In genomic region chr15:81050259-81050658, GRCh38 we compare ENCODE assay signal across 31 cellular contexts.
"Had no signal": no experiment of that assay in that cellular context is flagged by ENCODE, and none has a peak within 500 bp of the region (broad histone marks: within the 10 kb centered on the region; RNA-seq: fewer than 3 reads in every experiment).

No MANE protein-coding gene starts in this region.

- H3K36me3 Mint-ChIP-seq: activated naive CD8-positive, alpha-beta T cell treated with anti-CD3 and anti-CD28 coated beads, Interleukin-2, amount 10 ng/mL, durations not matched to agents 7 days and 5 days had no signal

- H3K4me3 Mint-ChIP-seq: activated CD4-positive, alpha-beta memory T cell treated with anti-CD3 and anti-CD28 coated beads, Interleukin-2, amount 10 ng/mL, durations not matched to agents 7 days and 5 days; activated CD4-positive, alpha-beta T cell treated with anti-CD3 and anti-CD28 coated beads for 36 hours; activated CD4-positive, alpha-beta T cell treated with anti-CD3 and anti-CD28 coated beads, Interleukin-2, amount 10 ng/mL, durations not matched to agents 7 days and 5 days; activated CD8-positive, alpha-beta memory T cell treated with anti-CD3 and anti-CD28 coated beads, Interleukin-2, amount 10 ng/mL, durations not matched to agents 7 days and 5 days; activated CD8-positive, alpha-beta T cell treated with anti-CD3 and anti-CD28 coated beads, Interleukin-2, amount 10 ng/mL, durations not matched to agents 7 days and 5 days; activated naive CD4-positive, alpha-beta T cell treated with anti-CD3 and anti-CD28 coated beads, Interleukin-2, amount 50 U/mL, for 24 hours; activated naive CD8-positive, alpha-beta T cell; activated naive CD8-positive, alpha-beta T cell treated with anti-CD3 and anti-CD28 coated beads, Interleukin-2, amount 10 ng/mL, durations not matched to agents 7 days and 5 days; activated naive CD8-positive, alpha-beta T cell treated with anti-CD3 and anti-CD28 coated beads, Interleukin-2, amount 50 U/mL, for 24 hours; activated T-cell treated with anti-CD3 and anti-CD28 coated beads, Interleukin-2, amount 50 U/mL, for 24 hours; T-helper 1 cell treated with Interleukin-12 subunit alpha and Interleukin-12 subunit beta and Interleukin-4 antibody, amounts not matched to agents 30 μg/mL and 1 μg/mL, for 36 hours; T-helper 2 cell treated with Interferon-gamma antibody and Interleukin-4, amounts not matched to agents 5 μg/mL and 100 μg/mL, for 36 hours had no signal

- H3K9me3 Mint-ChIP-seq: activated naive CD4-positive, alpha-beta T cell treated with anti-CD3 and anti-CD28 coated beads, Interleukin-2, amount 50 U/mL, for 24 hours had no signal

- H3K36me3 ChIP-seq: ascending aorta, brain microvascular endothelial cell, breast epithelium had no signal

- H3K4me1 ChIP-seq: ascending aorta, breast epithelium had no signal

- H3K27ac Mint-ChIP-seq: activated CD4-positive, alpha-beta memory T cell treated with anti-CD3 and anti-CD28 coated beads, Interleukin-2, amount 10 ng/mL, durations not matched to agents 7 days and 5 days; activated CD4-positive, alpha-beta T cell treated with anti-CD3 and anti-CD28 coated beads for 36 hours; activated CD4-positive, alpha-beta T cell treated with anti-CD3 and anti-CD28 coated beads, Interleukin-2, amount 10 ng/mL, durations not matched to agents 7 days and 5 days; activated CD8-positive, alpha-beta memory T cell treated with anti-CD3 and anti-CD28 coated beads, Interleukin-2, amount 10 ng/mL, durations not matched to agents 7 days and 5 days; activated CD8-positive, alpha-beta T cell treated with anti-CD3 and anti-CD28 coated beads, Interleukin-2, amount 10 ng/mL, durations not matched to agents 7 days and 5 days; activated naive CD4-positive, alpha-beta T cell treated with anti-CD3 and anti-CD28 coated beads, Interleukin-2, amount 50 U/mL, for 24 hours; activated naive CD8-positive, alpha-beta T cell; activated naive CD8-positive, alpha-beta T cell treated with anti-CD3 and anti-CD28 coated beads, Interleukin-2, amount 10 ng/mL, durations not matched to agents 7 days and 5 days; activated naive CD8-positive, alpha-beta T cell treated with anti-CD3 and anti-CD28 coated beads, Interleukin-2, amount 50 U/mL, for 24 hours; activated T-cell treated with anti-CD3 and anti-CD28 coated beads, Interleukin-2, amount 50 U/mL, for 24 hours; activated T-helper 2 cell treated with anti-CD3 and anti-CD28 coated beads, Interferon-gamma antibody, Interleukin-2, Interleukin-4, amounts not matched to agents 10 μg/mL and 5 μg/mL and 100 μg/mL, durations not matched to agents 14 hours and 24 hours and 36 hours; T-helper 1 cell treated with Interleukin-12 subunit alpha and Interleukin-12 subunit beta and Interleukin-4 antibody, amounts not matched to agents 30 μg/mL and 1 μg/mL, for 36 hours; T-helper 2 cell treated with Interferon-gamma antibody and Interleukin-4, amounts not matched to agents 5 μg/mL and 100 μg/mL, for 36 hours had no signal

- H3K27me3 Mint-ChIP-seq: activated CD4-positive, alpha-beta memory T cell treated with anti-CD3 and anti-CD28 coated beads, Interleukin-2, amount 10 ng/mL, durations not matched to agents 7 days and 5 days; activated CD4-positive, alpha-beta T cell treated with anti-CD3 and anti-CD28 coated beads for 36 hours; activated CD8-positive, alpha-beta memory T cell treated with anti-CD3 and anti-CD28 coated beads, Interleukin-2, amount 10 ng/mL, durations not matched to agents 7 days and 5 days; activated naive CD4-positive, alpha-beta T cell treated with anti-CD3 and anti-CD28 coated beads, Interleukin-2, amount 50 U/mL, for 24 hours; activated naive CD8-positive, alpha-beta T cell treated with anti-CD3 and anti-CD28 coated beads, Interleukin-2, amount 50 U/mL, for 24 hours; activated T-cell treated with anti-CD3 and anti-CD28 coated beads, Interleukin-2, amount 50 U/mL, for 24 hours had no signal

- H3K27me3 ChIP-seq: ascending aorta, brain microvascular endothelial cell, breast epithelium had no signal

- DNase-seq: activated CD4-positive, alpha-beta memory T cell treated with anti-CD3 and anti-CD28 coated beads, Interleukin-2, amount 10 ng/mL, durations not matched to agents 7 days and 5 days; activated CD4-positive, alpha-beta T cell treated with anti-CD3 and anti-CD28 coated beads for 1 hour; activated CD4-positive, alpha-beta T cell treated with anti-CD3 and anti-CD28 coated beads for 36 hours; activated CD4-positive, alpha-beta T cell treated with anti-CD3 and anti-CD28 coated beads for 48 hours; activated CD4-positive, alpha-beta T cell treated with anti-CD3 and anti-CD28 coated beads, Interleukin-2, amount 10 ng/mL, durations not matched to agents 7 days and 5 days; activated CD4-positive, alpha-beta T cell treated with anti-CD3 and anti-CD28 coated beads, Interleukin-2, amount 50 U/mL, for 48 hours; activated CD4-positive, CD25-positive, alpha-beta regulatory T cell; activated CD8-positive, alpha-beta memory T cell treated with anti-CD3 and anti-CD28 coated beads for 24 hours; activated CD8-positive, alpha-beta memory T cell treated with anti-CD3 and anti-CD28 coated beads, Interleukin-2, amount 10 ng/mL, durations not matched to agents 7 days and 5 days; activated CD8-positive, alpha-beta memory T cell treated with anti-CD3 and anti-CD28 coated beads, Interleukin-2, amount 50 U/mL, for 48 hours; activated CD8-positive, alpha-beta T cell treated with anti-CD3 and anti-CD28 coated beads, Interleukin-2, amount 10 ng/mL, durations not matched to agents 7 days and 5 days; activated effector memory CD4-positive, alpha-beta T cell treated with Interleukin-2 at 50 U/mL for 16 hours; activated gamma-delta T cell; activated naive CD4-positive, alpha-beta T cell treated with Interleukin-2 at 50 U/mL for 16 hours; activated naive CD8-positive, alpha-beta T cell treated with anti-CD3 and anti-CD28 coated beads, Interleukin-2, amount 10 ng/mL, durations not matched to agents 7 days and 5 days; activated naive CD8-positive, alpha-beta T cell treated with anti-CD3 and anti-CD28 coated beads, Interleukin-2, amount 50 U/mL, for 24 hours; activated T-cell treated with anti-CD3 and anti-CD28 coated beads, Interleukin-2, amount 50 U/mL, for 24 hours; activated T-cell treated with anti-CD3 and anti-CD28 coated beads, Interleukin-2, amount 50 U/mL, for 48 hours; brain microvascular endothelial cell; central memory CD4-positive, alpha-beta T cell; T-helper 1 cell; T-helper 2 cell; T-helper 9 cell had no signal

- H3K4me1 Mint-ChIP-seq: activated CD4-positive, alpha-beta T cell treated with anti-CD3 and anti-CD28 coated beads for 36 hours had no signal

- ATAC-seq: activated CD4-positive, alpha-beta T cell treated with anti-CD3 and anti-CD28 coated beads for 36 hours; activated CD4-positive, CD25-positive, alpha-beta regulatory T cell treated with anti-CD3 and anti-CD28 coated beads, Interleukin-2, amount 50 U/mL, for 24 hours; activated CD8-positive, alpha-beta memory T cell treated with anti-CD3 and anti-CD28 coated beads, Interleukin-2, amount 10 ng/mL, durations not matched to agents 7 days and 5 days; activated CD8-positive, alpha-beta T cell treated with anti-CD3 and anti-CD28 coated beads, Interleukin-2, amount 10 ng/mL, durations not matched to agents 7 days and 5 days; activated naive CD8-positive, alpha-beta T cell treated with anti-CD3 and anti-CD28 coated beads, Interleukin-2, amount 50 U/mL, for 24 hours had no signal

- H3K4me3 ChIP-seq: ascending aorta, breast epithelium had no signal

- H3K9me3 ChIP-seq: ascending aorta, breast epithelium had no signal
